ENCODE assay signal across 6 cellular contexts in genomic region chr11:65539401-65540289, GRCh38. TPM values are rescaled to one million over a fixed set of nuclear protein-coding genes. Genes with fewer than 3 reads are reported as not detected.
DNase-seq lines count a peak whose midpoint lies in the region; TF ChIP-seq lines count a peak whose summit lies in the region.

No MANE protein-coding gene starts in this region.

- TF ChIP-seq CTCF in foreskin fibroblast (IDR thresholded peaks at IDR 0.05; ENCODE audit: low read depth, low read length): no peak

- peak; percentile 45 for DNase-seq in stimulated activated naive CD4-positive, alpha-beta T cell treated with Interleukin-2 at 50 U/mL for 16 hours (lab: John Stamatoyannopoulos, UW)
- no peak for DNase-seq in stimulated activated naive CD4-positive, alpha-beta T cell (lab: John Stamatoyannopoulos, UW)
- peak; percentile 80 for DNase-seq in NCI-H526 treated with DMSO at 0.1 percent for 48 hours (lab: John Stamatoyannopoulos, UW)
- no peak for DNase-seq in foreskin fibroblast
- no peak for DNase-seq in putamen (ENCODE audit: low spot score)

- peak overlapping the region; percentile 90 for H3K27ac ChIP-seq in temporal lobe (ENCODE audit: low read depth, low read length)

- peak overlapping the region; percentile 38 to 61 for H3K4me3 ChIP-seq in foreskin fibroblast (ENCODE audit: low read depth in 1 of 2, low read length in 2 of 2)

RNA-seq across cellular contexts. Expression of gene SCYL1, which starts 14.8 kb away (rescaled TPM):
- 34.2 TPM for total RNA-seq in temporal lobe

RNA-seq across cellular contexts. Expression of gene LTBP3, which starts 18.5 kb away (rescaled TPM):
- 38.6 TPM for total RNA-seq in temporal lobe

RNA-seq across cellular contexts. Expression of gene ZNRD2, which starts 30.6 kb away (rescaled TPM):
- total RNA-seq in temporal lobe: 20.7 TPM

RNA-seq across cellular contexts. Expression of gene FAM89B, which starts 32.7 kb away (rescaled TPM):
- 21.9 TPM for total RNA-seq in temporal lobe

RNA-seq across cellular contexts. Expression of gene EHBP1L1, which starts 36.2 kb away (rescaled TPM):
- 14.0 TPM for total RNA-seq in temporal lobe

Comparison
In these comparisons a context has a peak if more than half of its experiments do, and no peak if none do; other contexts are left out.
1. DNase-seq: peak in stimulated activated naive CD4-positive, alpha-beta T cell treated with Interleukin-2 at 50 U/mL for 16 hours (single experiment) and NCI-H526 treated with DMSO at 0.1 percent for 48 hours (single experiment); none in stimulated activated naive CD4-positive, alpha-beta T cell (0 of 6), foreskin fibroblast (0 of 2) and putamen (single experiment).